7 cellular contexts compared by ENCODE assay signal in genomic region chr13:99185606-99186005, GRCh38.
"Had no signal": no experiment of that assay in that cellular context is flagged by ENCODE, and none has a peak within 500 bp of the region (broad histone marks: within the 10 kb centered on the region; RNA-seq: fewer than 3 reads in every experiment).

No MANE protein-coding gene starts in this region.

- H3K9ac ChIP-seq: KMS-11 had no signal

- H3K4me2 ChIP-seq: KMS-11 had no signal

- H3K27ac ChIP-seq: KMS-11 had no signal

- ATAC-seq: HepG2 had no signal

- DNase-seq: GOT3, H7, HCEC 1CT, KBM-7 had no signal

- H3K4me3 Mint-ChIP-seq: IgD-negative memory B cell had no signal

- H3K27me3 Mint-ChIP-seq: IgD-negative memory B cell had no signal

- H3K36me3 Mint-ChIP-seq: IgD-negative memory B cell had no signal

- H3K27ac Mint-ChIP-seq: IgD-negative memory B cell had no signal
